15 cellular contexts compared by ENCODE assay signal in the genomic region with DNA sequence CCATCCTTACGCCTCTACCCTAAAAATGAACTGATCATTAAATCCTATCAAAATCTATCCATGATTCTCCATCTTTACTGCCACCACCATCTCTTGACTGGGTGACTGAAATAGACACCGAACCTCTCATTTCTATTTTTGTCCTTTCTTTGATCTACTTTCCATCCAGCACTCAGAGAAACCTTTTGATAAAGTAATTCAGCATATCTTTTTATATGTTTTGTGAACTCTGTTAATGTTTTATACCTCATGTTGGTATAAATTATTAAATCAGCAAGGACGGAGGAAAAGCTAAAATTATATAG. TPM values are rescaled to one million over a fixed set of nuclear protein-coding genes. Genes with fewer than 3 reads are reported as not detected.
DNase-seq lines count a peak whose midpoint lies in the region; ATAC-seq and TF ChIP-seq lines count a peak whose summit lies in the region.
"Had no signal": no experiment of that assay in that cellular context is flagged by ENCODE, and none has a peak within 500 bp of the region (broad histone marks: within the 10 kb centered on the region; RNA-seq: fewer than 3 reads in every experiment).

No MANE protein-coding gene starts in this region.

- peaks cover 23% of the 10 kb centered on the region for H3K4me1 Mint-ChIP-seq in T-helper 2 cell treated with Interferon-gamma antibody and Interleukin-4, amounts not matched to agents 5 μg/mL and 100 μg/mL, for 36 hours (ENCODE audit: low read depth)
- peaks cover 19% of the 10 kb centered on the region for H3K4me1 Mint-ChIP-seq in activated CD8-positive, alpha-beta T cell treated with anti-CD3 and anti-CD28 coated beads, Interleukin-2, amount 10 ng/mL, durations not matched to agents 7 days and 5 days (ENCODE audit: low read depth)
- peaks cover 14 to 26% (median 18%) of the 10 kb centered on the region in 4 donors for H3K4me1 Mint-ChIP-seq in naive thymus-derived CD8-positive, alpha-beta T cell
- H3K4me1 Mint-ChIP-seq in glutamatergic neuron (ENCODE audit: low read depth, unreplicated experiment): peaks cover 4% of the 10 kb centered on the region
- H3K4me1 Mint-ChIP-seq: nephron progenitor cell had no signal

- peaks cover 11% of the 10 kb centered on the region for H3K36me3 Mint-ChIP-seq in T-helper 2 cell treated with Interferon-gamma antibody and Interleukin-4, amounts not matched to agents 5 μg/mL and 100 μg/mL, for 36 hours (ENCODE audit: low read depth)
- peaks cover 11% of the 10 kb centered on the region for H3K36me3 Mint-ChIP-seq in activated CD8-positive, alpha-beta T cell treated with anti-CD3 and anti-CD28 coated beads, Interleukin-2, amount 10 ng/mL, durations not matched to agents 7 days and 5 days (ENCODE audit: low read depth)
- peaks cover 0 to 6% (median 0%) of the 10 kb centered on the region in 3 donors for H3K36me3 Mint-ChIP-seq in naive thymus-derived CD8-positive, alpha-beta T cell
- peaks cover 4% of the 10 kb centered on the region for H3K36me3 Mint-ChIP-seq in glutamatergic neuron (ENCODE audit: unreplicated experiment)

- POLR2A ChIA-PET in activated CD8-positive, alpha-beta T cell treated with anti-CD3 and anti-CD28 coated beads, Interleukin-2, amount 10 ng/mL, durations not matched to agents 7 days and 5 days (lab: Charles Lee): interaction anchor here (1.1 kb wide), 1 partner anchor 12 kb away, joined by 5 read pairs; no protein-coding TSS in a partner anchor
- POLR2A ChIA-PET in naive thymus-derived CD8-positive, alpha-beta T cell (lab: Charles Lee): interaction anchor here (1.3 kb wide), 1 partner anchor 12 kb away, joined by 5 read pairs; a partner anchor contains a TSS

- CTCF ChIA-PET in activated CD8-positive, alpha-beta T cell treated with anti-CD3 and anti-CD28 coated beads, Interleukin-2, amount 10 ng/mL, durations not matched to agents 7 days and 5 days (lab: Charles Lee): interaction anchor here (1.3 kb wide), 1 partner anchor 18 kb away, joined by 5 read pairs; no protein-coding TSS in a partner anchor

- H3K9me3 Mint-ChIP-seq in T-helper 2 cell treated with Interferon-gamma antibody and Interleukin-4, amounts not matched to agents 5 μg/mL and 100 μg/mL, for 36 hours: no peaks in the 10 kb centered on the region
- H3K9me3 Mint-ChIP-seq in activated CD8-positive, alpha-beta T cell treated with anti-CD3 and anti-CD28 coated beads, Interleukin-2, amount 10 ng/mL, durations not matched to agents 7 days and 5 days (ENCODE audit: insufficient read depth): no peaks in the 10 kb centered on the region
- no peaks in the 10 kb centered on the region for H3K9me3 Mint-ChIP-seq in naive thymus-derived CD8-positive, alpha-beta T cell
- no peaks in the 10 kb centered on the region for H3K9me3 Mint-ChIP-seq in glutamatergic neuron (ENCODE audit: unreplicated experiment)
- H3K9me3 Mint-ChIP-seq: nephron progenitor cell had no signal

- H3K27ac Mint-ChIP-seq in T-helper 2 cell treated with Interferon-gamma antibody and Interleukin-4, amounts not matched to agents 5 μg/mL and 100 μg/mL, for 36 hours: peak overlapping the region; percentile 44
- H3K27ac Mint-ChIP-seq in activated CD8-positive, alpha-beta T cell treated with anti-CD3 and anti-CD28 coated beads, Interleukin-2, amount 10 ng/mL, durations not matched to agents 7 days and 5 days: no peak overlapping the region
- peak overlapping the region; percentile 6 to 89 (median 66) for H3K27ac Mint-ChIP-seq in naive thymus-derived CD8-positive, alpha-beta T cell
- no peak overlapping the region for H3K27ac Mint-ChIP-seq in glutamatergic neuron (ENCODE audit: unreplicated experiment)

- peaks cover 2% of the 10 kb centered on the region for H3K27me3 Mint-ChIP-seq in T-helper 2 cell treated with Interferon-gamma antibody and Interleukin-4, amounts not matched to agents 5 μg/mL and 100 μg/mL, for 36 hours (ENCODE audit: low read depth)
- H3K27me3 Mint-ChIP-seq in activated CD8-positive, alpha-beta T cell treated with anti-CD3 and anti-CD28 coated beads, Interleukin-2, amount 10 ng/mL, durations not matched to agents 7 days and 5 days (ENCODE audit: low read depth): no peaks in the 10 kb centered on the region
- H3K27me3 Mint-ChIP-seq in naive thymus-derived CD8-positive, alpha-beta T cell: no peaks in the 10 kb centered on the region
- H3K27me3 Mint-ChIP-seq in glutamatergic neuron (ENCODE audit: unreplicated experiment): no peaks in the 10 kb centered on the region

- no peak for DNase-seq in T-helper 2 cell treated with Interferon-gamma antibody and Interleukin-4, amounts not matched to agents 5 μg/mL and 100 μg/mL, for 36 hours (ENCODE audit: low spot score)
- no peak for DNase-seq in T-helper 2 cell
- no peak for DNase-seq in activated CD8-positive, alpha-beta T cell treated with anti-CD3 and anti-CD28 coated beads, Interleukin-2, amount 10 ng/mL, durations not matched to agents 7 days and 5 days
- no peak for DNase-seq in naive thymus-derived CD8-positive, alpha-beta T cell
- no peak for DNase-seq in GM20000 (ENCODE audit: low spot score)
- DNase-seq in mucosa of gallbladder (ENCODE audit: low spot score): no peak
- no peak for DNase-seq in glutamatergic neuron
- DNase-seq: 8988T, kidney, NCI-H2171, nephron progenitor cell, PC-9, testis had no signal

- peak; percentile 8 for ATAC-seq in GM19351 (IDR thresholded peaks at IDR 0.05; ENCODE audit: unreplicated experiment)
- ATAC-seq in activated CD8-positive, alpha-beta T cell treated with anti-CD3 and anti-CD28 coated beads, Interleukin-2, amount 10 ng/mL, durations not matched to agents 7 days and 5 days: peak; percentile 7
- no peak for ATAC-seq in naive thymus-derived CD8-positive, alpha-beta T cell

- H3K4me3 Mint-ChIP-seq in T-helper 2 cell treated with Interferon-gamma antibody and Interleukin-4, amounts not matched to agents 5 μg/mL and 100 μg/mL, for 36 hours: peak overlapping the region; percentile 73
- H3K4me3 Mint-ChIP-seq in activated CD8-positive, alpha-beta T cell treated with anti-CD3 and anti-CD28 coated beads, Interleukin-2, amount 10 ng/mL, durations not matched to agents 7 days and 5 days: no peak overlapping the region
- peak overlapping the region in 9 of 10 donors; percentile 0 to 76 (median 48) for H3K4me3 Mint-ChIP-seq in naive thymus-derived CD8-positive, alpha-beta T cell
- H3K4me3 Mint-ChIP-seq in glutamatergic neuron (ENCODE audit: unreplicated experiment): no peak overlapping the region
- H3K4me3 Mint-ChIP-seq: nephron progenitor cell had no signal

- no peak for TF ChIP-seq CTCF in GM20000 (IDR thresholded peaks at IDR 0.05; ENCODE audit: extremely low read depth, missing control alignments)
- TF ChIP-seq CTCF in glutamatergic neuron (IDR thresholded peaks at IDR 0.05; ENCODE audit: partially characterized antibody, unreplicated experiment): no peak

RNA-seq across cellular contexts. Expression of a gene that starts 13.0 kb away (rescaled TPM):
- 10 to 100 TPM; 17.7 to 18.6 TPM for total RNA-seq in activated CD8-positive, alpha-beta T cell treated with anti-CD3 and anti-CD28 coated beads, Interleukin-2, amount 10 ng/mL, durations not matched to agents 7 days and 5 days
- total RNA-seq in naive thymus-derived CD8-positive, alpha-beta T cell: 10 to 100 TPM; 53.1 to 54.8 TPM
- polyA plus RNA-seq in naive thymus-derived CD8-positive, alpha-beta T cell: 1 to 10 TPM; 2.2 to 6.9 (median 3.2) TPM
- 28.4 TPM for total RNA-seq in mucosa of gallbladder
- 44.5 TPM for total RNA-seq in glutamatergic neuron (ENCODE audit: unreplicated experiment)

RNA-seq across cellular contexts. Expression of a gene that starts 45.0 kb away (rescaled TPM):
- total RNA-seq in activated CD8-positive, alpha-beta T cell treated with anti-CD3 and anti-CD28 coated beads, Interleukin-2, amount 10 ng/mL, durations not matched to agents 7 days and 5 days: under 1 TPM; 0.44 to 0.45 TPM
- total RNA-seq in naive thymus-derived CD8-positive, alpha-beta T cell: 1 to 10 TPM; 1.0 to 1.4 TPM
- polyA plus RNA-seq in naive thymus-derived CD8-positive, alpha-beta T cell: under 1 TPM; 0.06 to 0.27 (median 0.06) TPM
- 11.9 TPM for total RNA-seq in mucosa of gallbladder
- 0.25 TPM for total RNA-seq in glutamatergic neuron (ENCODE audit: unreplicated experiment)
- total RNA-seq: LHCN-M2 had no signal

Comparison
In these comparisons a context has a peak if more than half of its experiments do, and no peak if none do; other contexts are left out.
1. H3K27ac Mint-ChIP-seq: peak in T-helper 2 cell treated with Interferon-gamma antibody and Interleukin-4, amounts not matched to agents 5 μg/mL and 100 μg/mL, for 36 hours (single experiment) and naive thymus-derived CD8-positive, alpha-beta T cell (10 of 10); none in activated CD8-positive, alpha-beta T cell treated with anti-CD3 and anti-CD28 coated beads, Interleukin-2, amount 10 ng/mL, durations not matched to agents 7 days and 5 days (single experiment) and glutamatergic neuron (single experiment).
2. H3K4me3 Mint-ChIP-seq: peak in T-helper 2 cell treated with Interferon-gamma antibody and Interleukin-4, amounts not matched to agents 5 μg/mL and 100 μg/mL, for 36 hours (single experiment) and naive thymus-derived CD8-positive, alpha-beta T cell (9 of 10); none in activated CD8-positive, alpha-beta T cell treated with anti-CD3 and anti-CD28 coated beads, Interleukin-2, amount 10 ng/mL, durations not matched to agents 7 days and 5 days (single experiment) and glutamatergic neuron (single experiment).
3. ATAC-seq: peak in GM19351 (single experiment) and activated CD8-positive, alpha-beta T cell treated with anti-CD3 and anti-CD28 coated beads, Interleukin-2, amount 10 ng/mL, durations not matched to agents 7 days and 5 days (single experiment); none in naive thymus-derived CD8-positive, alpha-beta T cell (0 of 2).